ENCODE assay signal across 8 cellular contexts in genomic region chr6:158231551-158232444, GRCh38.
A peak's percentile ranks its signal among the peaks of the same experiment; 100 is the strongest.
DNase-seq lines count a peak whose midpoint lies in the region; ATAC-seq and TF ChIP-seq lines count a peak whose summit lies in the region.

No MANE protein-coding gene starts in this region.

- H3K4me1 ChIP-seq in iPS-20b (ENCODE audit: insufficient read depth, low read length) (peaks cover 2% of the 10 kb centered on the region; the same call in 1 of the 2 replicates), skeletal muscle tissue (ENCODE audit: control insufficient read depth in 3 of 3, insufficient read depth in 3 of 3, low read length in 3 of 3) (peaks cover 8 to 14% (median 14%) of the 10 kb centered on the region in 3 donors)

- H3K9me3 ChIP-seq in iPS-20b (ENCODE audit: insufficient read depth, low read depth, low read length) (no peaks in the 10 kb centered on the region), skeletal muscle tissue (ENCODE audit: control insufficient read depth in 3 of 3, low read length in 3 of 3) (no peaks in the 10 kb centered on the region)

- H3K27me3 ChIP-seq in brain microvascular endothelial cell (replicated peaks) (no peaks in the 10 kb centered on the region), iPS-20b (ENCODE audit: insufficient read depth, low read length) (peaks cover 16% of the 10 kb centered on the region), skeletal muscle tissue (ENCODE audit: control insufficient read depth in 3 of 3, insufficient read depth in 3 of 3, low read length in 3 of 3) (no peaks in the 10 kb centered on the region)

- no peak for TF ChIP-seq CTCF in GM12875 (IDR thresholded peaks at IDR 0.05; ENCODE audit: borderline replicate concordance, insufficient read depth, low read depth, low read length)
- TF ChIP-seq CTCF in brain microvascular endothelial cell (IDR thresholded peaks at IDR 0.05; ENCODE audit: low read depth, low read length, missing control alignments): no peak

- DNase-seq in NCI-H1092 (lab: John Stamatoyannopoulos, UW): peak; percentile 41
- peak; percentile 68 for DNase-seq in UCSD-AML1 (lab: John Stamatoyannopoulos, UW; ENCODE audit: unreplicated experiment)
- peak; percentile 38 for DNase-seq in brain microvascular endothelial cell
- no peak for DNase-seq in COLO829 (ENCODE audit: low spot score)

- ATAC-seq in HG02571 (IDR thresholded peaks at IDR 0.05; ENCODE audit: unreplicated experiment): peak; percentile 79

- H3K4me3 ChIP-seq in GM12875 (ENCODE audit: low read depth, low read length) (peak overlapping the region; percentile 64), brain microvascular endothelial cell (ENCODE audit: low read depth, low read length) (peak overlapping the region; percentile 77), iPS-20b (ENCODE audit: low read length) (peak overlapping the region; percentile 85), skeletal muscle tissue (ENCODE audit: low read length in 3 of 3) (peak overlapping the region; percentile 79 to 89 (median 86))

- peak overlapping the region; percentile 80 for H3K27ac ChIP-seq in brain microvascular endothelial cell
- no peak overlapping the region for H3K27ac ChIP-seq in iPS-20b (ENCODE audit: low read length)
- peak overlapping the region; percentile 83 for H3K27ac ChIP-seq in skeletal muscle tissue (ENCODE audit: low read depth, low read length)

- in situ Hi-C loops in brain microvascular endothelial cell (cut with HindIII; ENCODE audit: low pct_ligation_motif_present, low sequenced_read_pairs): no loop called here

- peak overlapping the region; percentile 56; the same call in 1 of the 2 replicates for H3K9ac ChIP-seq in iPS-20b (ENCODE audit: low read depth, low read length)
- H3K9ac ChIP-seq in skeletal muscle tissue (ENCODE audit: low read depth in 1 of 3, low read length in 3 of 3): peak overlapping the region; percentile 57 to 88 (median 66)

- no peaks in the 10 kb centered on the region for H3K36me3 ChIP-seq in brain microvascular endothelial cell (replicated peaks)
- H3K36me3 ChIP-seq in iPS-20b (ENCODE audit: insufficient read depth, low read depth, low read length): no peaks in the 10 kb centered on the region
- no peaks in the 10 kb centered on the region for H3K36me3 ChIP-seq in skeletal muscle tissue (ENCODE audit: control insufficient read depth in 3 of 3, insufficient read depth in 3 of 3, low read length in 3 of 3)
